Comparison of ENCODE assay signal across 1 cellular context in the genomic region with DNA sequence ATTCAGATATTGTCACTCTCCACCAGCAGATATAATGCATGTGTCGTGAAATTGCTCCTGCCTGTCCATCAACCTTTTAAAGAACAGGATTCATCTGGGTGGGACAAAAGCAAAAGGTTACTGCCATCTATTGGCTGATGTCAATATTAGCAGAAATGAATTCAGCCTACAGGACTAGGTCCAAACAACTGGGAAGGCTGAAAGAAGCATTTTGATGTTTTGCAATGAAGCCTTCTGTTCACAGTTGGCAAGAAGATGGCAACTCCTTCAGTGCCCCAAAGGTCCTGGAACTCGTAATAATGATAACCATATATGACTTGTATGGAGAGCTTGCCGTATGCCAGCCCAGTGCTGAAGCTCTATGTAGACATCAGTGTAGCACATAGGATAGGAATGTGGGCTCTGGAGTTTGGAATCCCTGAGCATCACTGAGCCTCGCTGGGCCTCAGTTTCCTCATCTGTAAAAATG.
TF ChIP-seq lines count a peak whose summit lies in the region.

No MANE protein-coding gene starts in this region.

TF ChIP-seq in K562, 482 proteins besides CTCF, POLR2A, EP300 and RAD21 (continued from another document):
- TF ChIP-seq, protein P1, sequence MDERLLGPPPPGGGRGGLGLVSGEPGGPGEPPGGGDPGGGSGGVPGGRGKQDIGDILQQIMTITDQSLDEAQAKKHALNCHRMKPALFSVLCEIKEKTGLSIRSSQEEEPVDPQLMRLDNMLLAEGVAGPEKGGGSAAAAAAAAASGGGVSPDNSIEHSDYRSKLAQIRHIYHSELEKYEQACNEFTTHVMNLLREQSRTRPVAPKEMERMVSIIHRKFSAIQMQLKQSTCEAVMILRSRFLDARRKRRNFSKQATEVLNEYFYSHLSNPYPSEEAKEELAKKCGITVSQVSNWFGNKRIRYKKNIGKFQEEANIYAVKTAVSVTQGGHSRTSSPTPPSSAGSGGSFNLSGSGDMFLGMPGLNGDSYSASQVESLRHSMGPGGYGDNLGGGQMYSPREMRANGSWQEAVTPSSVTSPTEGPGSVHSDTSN (CRISPR knock-in tag; IDR thresholded peaks at IDR 0.05; ENCODE audit: low read depth): 0 out of 2 replicates have a peak, but pooled peaks have one; percentile 57
- TF ChIP-seq, protein P1 (tag; conservative IDR thresholded peaks at IDR 0.05; ENCODE audit: low read depth): peak; percentile 87
- TF ChIP-seq, protein P2, sequence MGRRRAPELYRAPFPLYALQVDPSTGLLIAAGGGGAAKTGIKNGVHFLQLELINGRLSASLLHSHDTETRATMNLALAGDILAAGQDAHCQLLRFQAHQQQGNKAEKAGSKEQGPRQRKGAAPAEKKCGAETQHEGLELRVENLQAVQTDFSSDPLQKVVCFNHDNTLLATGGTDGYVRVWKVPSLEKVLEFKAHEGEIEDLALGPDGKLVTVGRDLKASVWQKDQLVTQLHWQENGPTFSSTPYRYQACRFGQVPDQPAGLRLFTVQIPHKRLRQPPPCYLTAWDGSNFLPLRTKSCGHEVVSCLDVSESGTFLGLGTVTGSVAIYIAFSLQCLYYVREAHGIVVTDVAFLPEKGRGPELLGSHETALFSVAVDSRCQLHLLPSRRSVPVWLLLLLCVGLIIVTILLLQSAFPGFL (CRISPR knock-in tag; IDR thresholded peaks at IDR 0.05): 0 out of 2 replicates have a peak, but pooled peaks have one; percentile 31
- TF ChIP-seq MECOM (CRISPR knock-in tag; IDR thresholded peaks at IDR 0.05) (no peak), NFE2 (IDR thresholded peaks at IDR 0.05; ENCODE audit: low read depth) (no peak), KAT2B (IDR thresholded peaks at IDR 0.05; ENCODE audit: low read depth, low read length) (no peak), C11orf30 (IDR thresholded peaks at IDR 0.05; ENCODE audit: low read depth) (no peak), MEIS2 (IDR thresholded peaks at IDR 0.05; ENCODE audit: partially characterized antibody) (peak; percentile 41), TAF7 (tag; IDR thresholded peaks at IDR 0.05) (no peak), BHLHE40 (IDR thresholded peaks at IDR 0.05; ENCODE audit: low read length) (no peak), ZNF253 (CRISPR knock-in tag; conservative IDR thresholded peaks at IDR 0.05) (no peak)
